1 cellular context compared by ENCODE assay signal in genomic region chr2:172381275-172381608, GRCh38.
TF ChIP-seq lines count a peak whose summit lies in the region.

No MANE protein-coding gene starts in this region.

TF ChIP-seq in H1, 55 proteins besides CTCF, POLR2A, EP300 and RAD21:
- TF ChIP-seq KDM5A (IDR thresholded peaks at IDR 0.05; ENCODE audit: low read length) (no peak), SP1 (IDR thresholded peaks at IDR 0.05; ENCODE audit: low read depth, low read length) (peak; percentile 37; the same call in 1 of the 2 replicates), RFX5 (IDR thresholded peaks at IDR 0.05; ENCODE audit: borderline replicate concordance, low read depth, low read length) (no peak), BRCA1 (IDR thresholded peaks at IDR 0.05; ENCODE audit: low read depth, low read length) (no peak), CBX5 (IDR thresholded peaks at IDR 0.05; ENCODE audit: low read depth, low read length) (no peak), YY1 (IDR thresholded peaks at IDR 0.05; ENCODE audit: low read depth, low read length) (no peak), TEAD4 (IDR thresholded peaks at IDR 0.05; ENCODE audit: low read depth, low read length) (0 out of 2 replicates have a peak, but pooled peaks have one; percentile 34), HDAC2 (IDR thresholded peaks at IDR 0.05; ENCODE audit: borderline replicate concordance in 1 of 2, low read depth in 2 of 2, low read length in 2 of 2) (no peak), FOSL1 (IDR thresholded peaks at IDR 0.05; ENCODE audit: insufficient read depth, low read depth, low read length) (no peak), TBP (IDR thresholded peaks at IDR 0.05; ENCODE audit: low read depth, low read length) (no peak), RBBP5 (IDR thresholded peaks at IDR 0.05; ENCODE audit: borderline replicate concordance, low read depth, low read length) (peak; percentile 68; the same call in 1 of the 2 replicates), ASH2L (IDR thresholded peaks at IDR 0.05; ENCODE audit: low read length) (peak; percentile 69), CHD1 (IDR thresholded peaks at IDR 0.05; ENCODE audit: low read depth, low read length) (no peak)
